11 cellular contexts compared by ENCODE assay signal in genomic region chr2:161427413-161428239, GRCh38. TPM values are rescaled to one million over a fixed set of nuclear protein-coding genes. Genes with fewer than 3 reads are reported as not detected.
DNase-seq lines count a peak whose midpoint lies in the region; ATAC-seq and TF ChIP-seq lines count a peak whose summit lies in the region.
"Had no signal": no experiment of that assay in that cellular context is flagged by ENCODE, and none has a peak within 500 bp of the region (broad histone marks: within the 10 kb centered on the region; RNA-seq: fewer than 3 reads in every experiment).

No MANE protein-coding gene starts in this region.

- H3K27me3 ChIP-seq in suprapubic skin = peaks cover 94% of the 10 kb centered on the region

- H3K27ac ChIP-seq in mesodermal cell (ENCODE audit: low read depth, low read length, severe bottlenecking) (no peak overlapping the region), suprapubic skin (no peak overlapping the region)

- 25 to 29% methylated on average over 50 to 53 of the region's 59 CpGs for whole genome bisulfite sequencing in mesodermal cell (ENCODE audit: insufficient coverage in 2 of 2), 2 experiments
- 22% methylated on average over 38 of the region's 59 CpGs for WGBS in suprapubic skin

- peaks cover 2% of the 10 kb centered on the region for H3K9me3 Mint-ChIP-seq in activated naive CD4-positive, alpha-beta T cell treated with anti-CD3 and anti-CD28 coated beads for 36 hours
- H3K9me3 Mint-ChIP-seq in brain = peaks cover 4 to 28% (median 15%) of the 10 kb centered on the region in 5 experiments

- no peak for TF ChIP-seq EP300 in suprapubic skin (IDR thresholded peaks at IDR 0.05)

- CTCF ChIA-PET in activated naive CD4-positive, alpha-beta T cell treated with anti-CD3 and anti-CD28 coated beads for 36 hours (lab: Charles Lee) = interaction anchor here (0.8 kb wide), 1 partner anchor 11 kb away, joined by 3 read pairs; the partner anchor contains the start of gene TBR1

- peak overlapping the region; percentile 56 for H3K4me3 Mint-ChIP-seq in activated naive CD4-positive, alpha-beta T cell treated with anti-CD3 and anti-CD28 coated beads for 36 hours
- peak overlapping the region; percentile 49 to 82 (median 77) for H3K4me3 Mint-ChIP-seq in brain

- TF ChIP-seq POLR2A in suprapubic skin (IDR thresholded peaks at IDR 0.05) = no peak

- intact Hi-C loops in activated naive CD4-positive, alpha-beta T cell treated with anti-CD3 and anti-CD28 coated beads for 36 hours (cut with micrococcal nuclease) = loop anchor here (10.0 kb wide), 1 partner anchor 917 kb away; the partner anchor contains the start of gene GCA

- H3K36me3 ChIP-seq in mesodermal cell (ENCODE audit: control insufficient read depth, insufficient read depth, low read length) = no peaks in the 10 kb centered on the region
- no peaks in the 10 kb centered on the region for H3K36me3 ChIP-seq in suprapubic skin
- H3K36me3 ChIP-seq: BE2C had no signal

- H3K4me3 ChIP-seq in mesodermal cell (ENCODE audit: extremely low read depth, insufficient read depth, low read length, poor library complexity, severe bottlenecking) = peak overlapping the region; percentile 20
- H3K4me3 ChIP-seq in suprapubic skin = peak overlapping the region; percentile 28

- H3K27ac Mint-ChIP-seq in activated naive CD4-positive, alpha-beta T cell treated with anti-CD3 and anti-CD28 coated beads for 36 hours = peak overlapping the region; percentile 31
- peak overlapping the region in 2 of 5 experiments; percentile 14 to 96 for H3K27ac Mint-ChIP-seq in brain

- TF ChIP-seq CTCF in brain (conservative IDR thresholded peaks at IDR 0.05) (no peak), suprapubic skin (IDR thresholded peaks at IDR 0.05) (no peak)

- H3K36me3 Mint-ChIP-seq in activated naive CD4-positive, alpha-beta T cell treated with anti-CD3 and anti-CD28 coated beads for 36 hours (ENCODE audit: low read depth) = no peaks in the 10 kb centered on the region
- no peaks in the 10 kb centered on the region for H3K36me3 Mint-ChIP-seq in brain

- peaks cover 74% of the 10 kb centered on the region for H3K27me3 Mint-ChIP-seq in activated naive CD4-positive, alpha-beta T cell treated with anti-CD3 and anti-CD28 coated beads for 36 hours (ENCODE audit: low read depth)
- peaks cover 94% of the 10 kb centered on the region for H3K27me3 Mint-ChIP-seq in brain

- H3K4me1 ChIP-seq in mesodermal cell (ENCODE audit: control insufficient read depth, insufficient read depth, low read length, poor library complexity, severe bottlenecking) (no peaks in the 10 kb centered on the region), suprapubic skin (peaks cover 28% of the 10 kb centered on the region)
- H3K4me1 ChIP-seq: BE2C had no signal

- ATAC-seq in GM21526 (IDR thresholded peaks at IDR 0.05; ENCODE audit: low FRiP score, unreplicated experiment) (no peak), HG03280 (IDR thresholded peaks at IDR 0.05; ENCODE audit: unreplicated experiment) (no peak)
- ATAC-seq: HCT116 had no signal

- no peaks in the 10 kb centered on the region for H3K9me3 ChIP-seq in mesodermal cell (ENCODE audit: control insufficient read depth, low read length)
- H3K9me3 ChIP-seq in suprapubic skin = no peaks in the 10 kb centered on the region
- H3K9me3 ChIP-seq: BE2C had no signal

- DNase-seq in activated naive CD4-positive, alpha-beta T cell treated with anti-CD3 and anti-CD28 coated beads for 36 hours = peak; percentile 17
- no peak for DNase-seq in activated naive CD4-positive, alpha-beta T cell (lab: John Stamatoyannopoulos, UW)
- DNase-seq in suprapubic skin (ENCODE audit: low spot score in 2 of 2) = no peak
- no peak for DNase-seq in GF-D8 (lab: John Stamatoyannopoulos, UW)
- DNase-seq: BE2C had no signal

- H3K4me1 Mint-ChIP-seq in activated naive CD4-positive, alpha-beta T cell treated with anti-CD3 and anti-CD28 coated beads for 36 hours (ENCODE audit: low read depth) = peaks cover 26% of the 10 kb centered on the region
- peaks cover 25% of the 10 kb centered on the region for H3K4me1 Mint-ChIP-seq in brain

RNA-seq across cellular contexts. Expression of gene TBR1, which starts 11.5 kb away (rescaled TPM):
- not detected for total RNA-seq in activated naive CD4-positive, alpha-beta T cell treated with anti-CD3 and anti-CD28 coated beads for 36 hours
- 9.4 TPM for polyA plus RNA-seq in brain (ENCODE audit: insufficient read depth, low read depth, low replicate concordance)
- not detected for polyA plus RNA-seq in mesodermal cell (2013, experiment 1 of 2)
- not detected for polyA plus RNA-seq in mesodermal cell (2013, experiment 2 of 2)
- total RNA-seq in suprapubic skin = not detected
- total RNA-seq: HT1080 had no signal
